ENCODE assay signal across 9 cellular contexts in genomic region chr17:82917656-82918345, GRCh38.
DNase-seq lines count a peak whose midpoint lies in the region; ATAC-seq and TF ChIP-seq lines count a peak whose summit lies in the region.
"Had no signal": no experiment of that assay in that cellular context is flagged by ENCODE, and none has a peak within 500 bp of the region (broad histone marks: within the 10 kb centered on the region; RNA-seq: fewer than 3 reads in every experiment).

No MANE protein-coding gene starts in this region.

- no peaks in the 10 kb centered on the region for H4K20me1 ChIP-seq in OCI-LY1 (ENCODE audit: insufficient read depth, low read length)

- H2AFZ ChIP-seq in OCI-LY1 (ENCODE audit: low read length), result no peak overlapping the region

- no peaks in the 10 kb centered on the region for H3K9me2 ChIP-seq in OCI-LY1 (ENCODE audit: low read depth, low read length)

- no peaks in the 10 kb centered on the region for H3K27me3 ChIP-seq in OCI-LY1 (ENCODE audit: insufficient read depth, low read length)
- H3K27me3 ChIP-seq in gastrocnemius medialis, result no peaks in the 10 kb centered on the region
- no peaks in the 10 kb centered on the region for H3K27me3 ChIP-seq in testis

- peaks cover 11% of the 10 kb centered on the region for H3K36me3 ChIP-seq in OCI-LY1 (ENCODE audit: insufficient read depth, low read length)
- H3K36me3 ChIP-seq in gastrocnemius medialis, result no peaks in the 10 kb centered on the region
- no peaks in the 10 kb centered on the region for H3K36me3 ChIP-seq in testis (ENCODE audit: low read depth, missing control alignments)

- no peaks in the 10 kb centered on the region for H3F3A ChIP-seq in OCI-LY1 (ENCODE audit: insufficient read depth, low read length)

- no peaks in the 10 kb centered on the region for H3K9me3 ChIP-seq in OCI-LY1 (ENCODE audit: low read length)
- no peaks in the 10 kb centered on the region for H3K9me3 ChIP-seq in gastrocnemius medialis
- H3K9me3 ChIP-seq in testis, result no peaks in the 10 kb centered on the region

- no peak overlapping the region for H3K4me3 ChIP-seq in OCI-LY1 (ENCODE audit: low read depth, low read length, poor library complexity, severe bottlenecking)
- no peak overlapping the region for H3K4me3 ChIP-seq in choroid plexus epithelial cell (ENCODE audit: low read depth, low read length)
- no peak overlapping the region for H3K4me3 ChIP-seq in gastrocnemius medialis
- no peak overlapping the region for H3K4me3 ChIP-seq in testis

- H3K27ac ChIP-seq in OCI-LY1 (ENCODE audit: low read depth, low read length, poor library complexity, severe bottlenecking) (no peak overlapping the region), gastrocnemius medialis (no peak overlapping the region), testis (no peak overlapping the region)

- H3K4me1 ChIP-seq in OCI-LY1 (ENCODE audit: insufficient read depth, low read length, severe bottlenecking) (peaks cover 34% of the 10 kb centered on the region), gastrocnemius medialis (peaks cover 6 to 11% of the 10 kb centered on the region in 2 donors), testis (no peaks in the 10 kb centered on the region)

- intact Hi-C loops in gastrocnemius medialis (cut with DNase I; ENCODE audit: low total_unique reads) (loop anchor here (10.0 kb wide), 1 partner anchor 137 kb away; no protein-coding TSS in a partner anchor), testis (cut with DNase I; ENCODE audit: low total_unique reads) (no loop called here)

- H3K9ac ChIP-seq in OCI-LY1 (ENCODE audit: low read length), result no peak overlapping the region

- TF ChIP-seq POLR2A in gastrocnemius medialis (IDR thresholded peaks at IDR 0.05) (no peak), testis (IDR thresholded peaks at IDR 0.05) (no peak)

- no peak for ATAC-seq in gastrocnemius medialis

- in situ Hi-C loops in gastrocnemius medialis (cut with MboI; ENCODE audit: low sequenced_read_pairs in 4 of 4), result loop anchor here (5.0 to 10.0 kb wide), 2 partner anchors 133 to 136 kb away; no protein-coding TSS in a partner anchor

- no peaks in the 10 kb centered on the region for H3K79me2 ChIP-seq in OCI-LY1 (ENCODE audit: insufficient read depth, low read length)

- peak; percentile 67 for DNase-seq in GM03348 (ENCODE audit: low spot score)
- peak; percentile 59 for DNase-seq in choroid plexus epithelial cell (ENCODE audit: low read depth)
- no peak for DNase-seq in gastrocnemius medialis
- no peak for DNase-seq in cerebellum (ENCODE audit: low spot score)
- no peak for DNase-seq in T-helper 1 cell
- DNase-seq in DMS153 treated with DMSO at 0.1 percent for 48 hours (lab: John Stamatoyannopoulos, UW; ENCODE audit: unreplicated experiment), result no peak
- DNase-seq in testis, result no peak
- DNase-seq: foreskin melanocyte had no signal

- peak; percentile 72 for TF ChIP-seq CTCF in OCI-LY1 (IDR thresholded peaks at IDR 0.05; ENCODE audit: low read length)
- peak; percentile 76 for TF ChIP-seq CTCF in choroid plexus epithelial cell (conservative IDR thresholded peaks at IDR 0.05; ENCODE audit: low read depth, low read length)
- peak; percentile 19 to 48 (median 31) for TF ChIP-seq CTCF in gastrocnemius medialis (IDR thresholded peaks at IDR 0.05 in 4 of 5, conservative IDR thresholded peaks at IDR 0.05 in 1 of 5)
- peak in 1 of 3 experiments; percentile 9 for TF ChIP-seq CTCF in testis (IDR thresholded peaks at IDR 0.05)

- 85 to 91% methylated on average over 22 of the region's 22 CpGs for WGBS in testis, 2 donors

- peak overlapping the region; percentile 8; the same call in 1 of the 2 replicates for H3K4me2 ChIP-seq in OCI-LY1 (ENCODE audit: low read length)

Comparison
In these comparisons a context has a peak if more than half of its experiments do, and no peak if none do; other contexts are left out.
1. DNase-seq: peak in GM03348 (single experiment) and choroid plexus epithelial cell (single experiment); none in gastrocnemius medialis (0 of 2), cerebellum (single experiment), T-helper 1 cell (0 of 5), DMS153 treated with DMSO at 0.1 percent for 48 hours (single experiment) and testis (single experiment).